1 cellular context compared by ENCODE assay signal in genomic region chr14:42779024-42779423, GRCh38.
A peak's percentile ranks its signal among the peaks of the same experiment; 100 is the strongest.
TF ChIP-seq lines count a peak whose summit lies in the region.

No MANE protein-coding gene starts in this region.

TF ChIP-seq in HepG2, 621 proteins besides CTCF, POLR2A, EP300 and RAD21 (continued from another document):
- no peak for TF ChIP-seq ZNF609 (CRISPR knock-in tag; IDR thresholded peaks at IDR 0.05; ENCODE audit: borderline replicate concordance)
- no peak for TF ChIP-seq GLI4 (CRISPR knock-in tag; IDR thresholded peaks at IDR 0.05; ENCODE audit: borderline replicate concordance)
- no peak for TF ChIP-seq ZSCAN20 (CRISPR knock-in tag; IDR thresholded peaks at IDR 0.05; ENCODE audit: borderline replicate concordance)
- TF ChIP-seq SRSF1 (optimal IDR thresholded peaks at IDR 0.05; ENCODE audit: low read depth, low read length) = no peak
- no peak for TF ChIP-seq ZFP36L2 (CRISPR knock-in tag; IDR thresholded peaks at IDR 0.05)
- TF ChIP-seq KLF13 (CRISPR knock-in tag; IDR thresholded peaks at IDR 0.05) = no peak
- no peak for TF ChIP-seq HINFP (CRISPR knock-in tag; IDR thresholded peaks at IDR 0.05; ENCODE audit: low read depth)
- TF ChIP-seq PHF20 (CRISPR knock-in tag; IDR thresholded peaks at IDR 0.05) = no peak
- no peak for TF ChIP-seq TAF15 (IDR thresholded peaks at IDR 0.05; ENCODE audit: low read depth, low read length, poor library complexity, severe bottlenecking)
- no peak for TF ChIP-seq ETS1 (CRISPR knock-in tag; IDR thresholded peaks at IDR 0.05)
- TF ChIP-seq AKNA (CRISPR knock-in tag; IDR thresholded peaks at IDR 0.05; ENCODE audit: borderline replicate concordance) = no peak
- TF ChIP-seq ZNF615 (CRISPR knock-in tag; IDR thresholded peaks at IDR 0.05; ENCODE audit: borderline replicate concordance) = no peak
- TF ChIP-seq ZNF512 (CRISPR knock-in tag; IDR thresholded peaks at IDR 0.05) = no peak
- no peak for TF ChIP-seq POGZ (CRISPR knock-in tag; IDR thresholded peaks at IDR 0.05)
- TF ChIP-seq ZNF337 (CRISPR knock-in tag; IDR thresholded peaks at IDR 0.05; ENCODE audit: borderline replicate concordance, low read depth) = no peak
- TF ChIP-seq ZNF235 (CRISPR knock-in tag; IDR thresholded peaks at IDR 0.05; ENCODE audit: borderline replicate concordance) = no peak
- no peak for TF ChIP-seq ZGPAT (CRISPR knock-in tag; IDR thresholded peaks at IDR 0.05)
- peak; percentile 57 for TF ChIP-seq CREB1 (IDR thresholded peaks at IDR 0.05)
- no peak for TF ChIP-seq CREB1 (CRISPR knock-in tag; IDR thresholded peaks at IDR 0.05)
- TF ChIP-seq ZNF780A (CRISPR knock-in tag; IDR thresholded peaks at IDR 0.05) = no peak
- TF ChIP-seq IKZF1 (IDR thresholded peaks at IDR 0.05) = no peak
- no peak for TF ChIP-seq MXI1 (IDR thresholded peaks at IDR 0.05; ENCODE audit: borderline replicate concordance, low read depth, low read length)
- TF ChIP-seq MAFF (IDR thresholded peaks at IDR 0.05; ENCODE audit: low read depth, low read length) = peak; percentile 49; the same call in 1 of the 2 replicates
